8 cellular contexts compared by ENCODE assay signal in genomic region chr12:10190558-10191388, GRCh38. TPM values are rescaled to one million over a fixed set of nuclear protein-coding genes. Genes with fewer than 3 reads are reported as not detected.
DNase-seq lines count a peak whose midpoint lies in the region; ATAC-seq and TF ChIP-seq lines count a peak whose summit lies in the region.

No MANE protein-coding gene starts in this region.

- H3K4me3 ChIP-seq in BJ (ENCODE audit: low read depth, low read length) = no peak overlapping the region

- ATAC-seq in GM18867 (IDR thresholded peaks at IDR 0.05; ENCODE audit: unreplicated experiment) = peak; percentile 96
- ATAC-seq in HG03139 (IDR thresholded peaks at IDR 0.05; ENCODE audit: unreplicated experiment) = peak; percentile 71
- ATAC-seq in esophagus mucosa = peak; percentile 88
- peak; percentile 95 to 100 (median 99) for ATAC-seq in natural killer cell

- H3K9me3 Mint-ChIP-seq in natural killer cell = no peaks in the 10 kb centered on the region

- no peaks in the 10 kb centered on the region for H3K27me3 ChIP-seq in BJ (ENCODE audit: control insufficient read depth, insufficient read depth, low read length)

- intact Hi-C loops in natural killer cell (cut with micrococcal nuclease) = loop anchor here (1.0 to 5.0 kb wide), 3 partner anchors 37 to 443 kb away; no protein-coding TSS in a partner anchor

- TF ChIP-seq CTCF in BJ (IDR thresholded peaks at IDR 0.05; ENCODE audit: insufficient read depth, low read depth, low read length) (peak; percentile 86), natural killer cell (IDR thresholded peaks at IDR 0.05) (peak; percentile 78)

- CTCF ChIA-PET in BJ (lab: Yijun Ruan, JAX) = interaction anchor here (0.7 to 9.0 kb wide), 15 partner anchors 19 to 440 kb away, joined by 3 to 109 read pairs (median 4); partner anchors contain the start of gene OLR1

- no peaks in the 10 kb centered on the region for H3K36me3 ChIP-seq in BJ (ENCODE audit: control insufficient read depth, insufficient read depth, low read length)

- POLR2A ChIA-PET in BJ (lab: Charles Lee) = no interaction called here

- peaks cover 7 to 27% of the 10 kb centered on the region in 2 donors for H3K27me3 Mint-ChIP-seq in natural killer cell (ENCODE audit: low read depth in 2 of 2)

- H3K4me1 Mint-ChIP-seq in natural killer cell = peaks cover 13 to 20% of the 10 kb centered on the region in 2 donors

- no peak overlapping the region for H3K4me3 Mint-ChIP-seq in natural killer cell

- H3K36me3 Mint-ChIP-seq in natural killer cell = no peaks in the 10 kb centered on the region

- DNase-seq in BJ (ENCODE audit: low read depth) = no peak
- DNase-seq in NCI-H82 treated with DMSO at 0.1 percent for 48 hours (lab: John Stamatoyannopoulos, UW; ENCODE audit: unreplicated experiment) = peak; percentile 36
- DNase-seq in activated CD8-positive, alpha-beta memory T cell treated with anti-CD3 and anti-CD28 coated beads, Interleukin-2, amount 50 U/mL, for 48 hours = peak; percentile 54
- DNase-seq in natural killer cell = peak; percentile 37
- peak; percentile 63 for DNase-seq in ureter (ENCODE audit: low spot score)

- H3K27ac Mint-ChIP-seq in natural killer cell = no peak overlapping the region

RNA-seq across cellular contexts. Expression of gene TMEM52B, which starts 11.9 kb away (rescaled TPM):
- polyA plus RNA-seq in BJ (2011; rRNA removed) = 0.85 and 1.4 TPM in 2 replicates
- polyA minus RNA-seq in BJ (2011; rRNA and poly(A)+ RNA removed) = 0.62 and 3.4 TPM in 2 replicates
- not detected for total RNA-seq in esophagus mucosa
- 1 to 10 TPM in 1 of 3 donors, not detected in 2; 1.5 TPM for total RNA-seq in natural killer cell
- total RNA-seq in ureter = 0.18 TPM

RNA-seq across cellular contexts. Expression of gene OLR1, which starts 18.8 kb away (rescaled TPM):
- 6.9 and 9.1 TPM in 2 replicates for polyA plus RNA-seq in BJ (2011; rRNA removed)
- 3.1 and 4.4 TPM in 2 replicates for polyA minus RNA-seq in BJ (2011; rRNA and poly(A)+ RNA removed)
- total RNA-seq in esophagus mucosa = 0.24 TPM
- total RNA-seq in natural killer cell = 1 to 10 TPM in 2 of 3 donors, not detected in 1; 2.3 to 3.1 TPM
- total RNA-seq in ureter = 3.4 TPM

RNA-seq across cellular contexts. Expression of gene GABARAPL1, which starts 21.9 kb away (rescaled TPM):
- polyA plus RNA-seq in BJ (2011; rRNA removed) = 192 and 275 TPM in 2 replicates
- polyA minus RNA-seq in BJ (2011; rRNA and poly(A)+ RNA removed) = 88.9 and 118 TPM in 2 replicates
- total RNA-seq in esophagus mucosa (8.1 TPM), natural killer cell (100 to 1,000 TPM; 157 to 233 (median 160) TPM), ureter (58.3 TPM)
